16 cellular contexts compared by ENCODE assay signal in genomic region chrX:71143508-71143907, GRCh38. TPM values are rescaled to one million over a fixed set of nuclear protein-coding genes. Genes with fewer than 3 reads are reported as not detected.
A peak's percentile ranks its signal among the peaks of the same experiment; 100 is the strongest.
DNase-seq lines count a peak whose midpoint lies in the region; TF ChIP-seq lines count a peak whose summit lies in the region.
"Had no signal": no experiment of that assay in that cellular context is flagged by ENCODE, and none has a peak within 500 bp of the region (broad histone marks: within the 10 kb centered on the region; RNA-seq: fewer than 3 reads in every experiment).

No MANE protein-coding gene starts in this region.

- peak overlapping the region; percentile 34 for H3K27ac Mint-ChIP-seq in activated T-cell treated with anti-CD3 and anti-CD28 coated beads, Interleukin-2, amount 50 U/mL, for 24 hours
- H3K27ac Mint-ChIP-seq: activated T-helper 17 cell treated with anti-CD3 and anti-CD28 coated beads, Interleukin-2, amount 50 U/mL, for 72 hours had no signal

- intact Hi-C loops in transverse colon (cut with DNase I; ENCODE audit: low total_unique reads): no loop called here

- H3K4me3 ChIP-seq in neural cell (ENCODE audit: low read length) (peak overlapping the region; percentile 78), transverse colon (no peak overlapping the region)
- H3K4me3 ChIP-seq: A549, PC-9, spleen had no signal

- H2AFZ ChIP-seq in neural cell (ENCODE audit: low read depth, low read length): no peak overlapping the region
- H2AFZ ChIP-seq: PC-9 had no signal

- H3K79me2 ChIP-seq in neural cell (replicated peaks; ENCODE audit: insufficient read depth, low read length): peaks cover 26% of the 10 kb centered on the region

- no peaks in the 10 kb centered on the region for H3K27me3 ChIP-seq in neural cell (ENCODE audit: insufficient read depth, low read depth, low read length)
- no peaks in the 10 kb centered on the region for H3K27me3 ChIP-seq in transverse colon
- H3K27me3 ChIP-seq: spleen had no signal

- TF ChIP-seq RAD21 in neural cell (conservative IDR thresholded peaks at IDR 0.05): no peak

- 69% methylated on average over 6 of the region's 6 CpGs; no CpG with 5 or more reads in 1 of the 2 donors for WGBS in transverse colon (ENCODE audit: low coverage in 1 of 2), 2 donors

- in situ Hi-C loops in transverse colon (cut with MboI; ENCODE audit: low pct_ligation_motif_present in 1 of 4, low pct_unique_long_range_greater_than_20kb in 1 of 4, low sequenced_read_pairs in 3 of 4): no loop called here
- in situ Hi-C loops in KBM-7 (cut with MboI; ENCODE audit: low pct_unique_long_range_greater_than_20kb, low sequenced_read_pairs): no loop called here

- no peaks in the 10 kb centered on the region for H3K9me3 Mint-ChIP-seq in activated T-cell treated with anti-CD3 and anti-CD28 coated beads, Interleukin-2, amount 50 U/mL, for 24 hours
- H3K9me3 Mint-ChIP-seq: activated T-helper 17 cell treated with anti-CD3 and anti-CD28 coated beads, Interleukin-2, amount 50 U/mL, for 72 hours had no signal

- no peak overlapping the region for H3K9ac ChIP-seq in neural cell (ENCODE audit: low read length)

- TF ChIP-seq CTCF in neural cell (IDR thresholded peaks at IDR 0.05; ENCODE audit: poor library complexity, severe bottlenecking): no peak
- TF ChIP-seq CTCF in transverse colon (IDR thresholded peaks at IDR 0.05): no peak

- no peak for DNase-seq in activated T-cell treated with anti-CD3 and anti-CD28 coated beads, Interleukin-2, amount 50 U/mL, for 24 hours
- DNase-seq in activated T-cell treated with anti-CD3 and anti-CD28 coated beads for 4 hours: no peak
- peak; percentile 22 for DNase-seq in fibroblast of gingiva (ENCODE audit: low read depth)
- DNase-seq in transverse colon: peak; percentile 15
- DNase-seq in HK-2 (ENCODE audit: unreplicated experiment): no peak
- no peak for DNase-seq in KBM-7
- no peak for DNase-seq in NCI-H226
- DNase-seq: islet precursor cell, MM.1S, PC-9, spleen had no signal

- no peak for TF ChIP-seq POLR2A in transverse colon (IDR thresholded peaks at IDR 0.05)

- peaks cover 14% of the 10 kb centered on the region for H3K4me1 Mint-ChIP-seq in activated T-cell treated with anti-CD3 and anti-CD28 coated beads, Interleukin-2, amount 50 U/mL, for 24 hours (ENCODE audit: low read depth)

- H3K9me3 ChIP-seq in neural cell (ENCODE audit: low read length) (no peaks in the 10 kb centered on the region), transverse colon (no peaks in the 10 kb centered on the region)
- H3K9me3 ChIP-seq: A549, spleen had no signal

- H3K4me1 ChIP-seq in transverse colon: peaks cover 0 to 6% (median 5%) of the 10 kb centered on the region in 4 donors

- no peak overlapping the region for H3K4me2 ChIP-seq in neural cell (ENCODE audit: low read length)
- H3K4me2 ChIP-seq: A549, PC-9 had no signal

- H3K27ac ChIP-seq in neural cell (ENCODE audit: low read length): no peak overlapping the region
- no peak overlapping the region for H3K27ac ChIP-seq in transverse colon
- H3K27ac ChIP-seq: A549, PC-9, spleen had no signal

- no peaks in the 10 kb centered on the region for H3F3A ChIP-seq in neural cell (ENCODE audit: insufficient read depth, low read length, poor library complexity, severe bottlenecking)

- no peaks in the 10 kb centered on the region for H3K36me3 ChIP-seq in neural cell (ENCODE audit: insufficient read depth, low read length)
- H3K36me3 ChIP-seq in transverse colon: no peaks in the 10 kb centered on the region

- TF ChIP-seq EP300 in neural cell (conservative IDR thresholded peaks at IDR 0.05; ENCODE audit: poor library complexity, severe bottlenecking) (no peak), transverse colon (IDR thresholded peaks at IDR 0.05; ENCODE audit: low read depth) (no peak)

- peaks cover 27% of the 10 kb centered on the region for H3K27me3 Mint-ChIP-seq in activated T-cell treated with anti-CD3 and anti-CD28 coated beads, Interleukin-2, amount 50 U/mL, for 24 hours
- H3K27me3 Mint-ChIP-seq: activated T-helper 17 cell treated with anti-CD3 and anti-CD28 coated beads, Interleukin-2, amount 50 U/mL, for 72 hours had no signal

- H4K20me1 ChIP-seq in neural cell (ENCODE audit: insufficient read depth): no peaks in the 10 kb centered on the region

- no peak overlapping the region for H3K4me3 Mint-ChIP-seq in activated T-cell treated with anti-CD3 and anti-CD28 coated beads, Interleukin-2, amount 50 U/mL, for 24 hours
- H3K4me3 Mint-ChIP-seq: activated T-helper 17 cell treated with anti-CD3 and anti-CD28 coated beads, Interleukin-2, amount 50 U/mL, for 72 hours had no signal

- H3K36me3 Mint-ChIP-seq in activated T-cell treated with anti-CD3 and anti-CD28 coated beads, Interleukin-2, amount 50 U/mL, for 24 hours (ENCODE audit: low read depth): peaks cover 33% of the 10 kb centered on the region

- H3K9me2 ChIP-seq in neural cell (ENCODE audit: insufficient read depth, low read length): no peaks in the 10 kb centered on the region

TF ChIP-seq in neural cell, 6 proteins besides CTCF, POLR2A, EP300 and RAD21:
- no peak for TF ChIP-seq EZH2 (IDR thresholded peaks at IDR 0.05; ENCODE audit: borderline replicate concordance, insufficient read depth, low read length, poor library complexity, severe bottlenecking)
- TF ChIP-seq POLR2AphosphoS5 (IDR thresholded peaks at IDR 0.05): no peak
- no peak for TF ChIP-seq SMC3 (conservative IDR thresholded peaks at IDR 0.05; ENCODE audit: poor library complexity)
- TF ChIP-seq REST (IDR thresholded peaks at IDR 0.05; ENCODE audit: borderline replicate concordance): no peak
TF ChIP-seq in neural cell: peak in this region for 0.

RNA-seq across cellular contexts. Expression of gene NLGN3, which starts 1.1 kb away (rescaled TPM):
- polyA plus RNA-seq in neural cell: 11.7 and 20.0 TPM in 2 replicates
- 26.8 and 30.3 TPM in 2 replicates for polyA minus RNA-seq in neural cell
- 1 to 10 TPM in 1 of 4 donors, under 1 TPM in 2, not detected in 1; 0.40 to 1.1 (median 0.64) TPM for total RNA-seq in transverse colon

RNA-seq across cellular contexts. Expression of gene MED12, which starts 25.1 kb away (rescaled TPM):
- polyA plus RNA-seq in neural cell: 5.6 and 28.2 TPM in 2 replicates
- polyA minus RNA-seq in neural cell: 18.4 and 23.4 TPM in 2 replicates
- total RNA-seq in transverse colon: 10 to 100 TPM; 26.5 to 41.4 (median 40.0) TPM

RNA-seq across cellular contexts. Expression of gene IL2RG, which starts 32.1 kb away (rescaled TPM):
- polyA plus RNA-seq in neural cell: not detected in 2 replicates
- not detected in 2 replicates for polyA minus RNA-seq in neural cell
- total RNA-seq in transverse colon: 100 to 1,000 TPM in 1 of 4 donors, 10 to 100 TPM in 2, 1 to 10 TPM in 1; 3.8 to 231 (median 44.0) TPM
- total RNA-seq: PC-9 had no signal

RNA-seq across cellular contexts. Expression of gene CXorf65, which starts 37.0 kb away (rescaled TPM):
- not detected in 2 replicates for polyA plus RNA-seq in neural cell
- not detected in 2 replicates for polyA minus RNA-seq in neural cell
- not detected for total RNA-seq in transverse colon
- total RNA-seq: myocyte, PC-9, urinary bladder had no signal
- polyA plus RNA-seq: A549, urinary bladder had no signal

RNA-seq across cellular contexts. Expression of gene FOXO4, which starts 47.9 kb away (rescaled TPM):
- polyA plus RNA-seq in neural cell: 1.9 and 3.1 TPM in 2 replicates
- 1.2 and 1.4 TPM in 2 replicates for polyA minus RNA-seq in neural cell
- 100 to 1,000 TPM in 1 of 4 donors, 10 to 100 TPM in 3; 23.3 to 152 (median 35.4) TPM for total RNA-seq in transverse colon

Comparison
In these comparisons a context has a peak if more than half of its experiments do, and no peak if none do; other contexts are left out.
1. DNase-seq: peak in fibroblast of gingiva (single experiment) and transverse colon (single experiment); none in activated T-cell treated with anti-CD3 and anti-CD28 coated beads, Interleukin-2, amount 50 U/mL, for 24 hours (single experiment), activated T-cell treated with anti-CD3 and anti-CD28 coated beads for 4 hours (single experiment), HK-2 (single experiment), KBM-7 (single experiment) and NCI-H226 (single experiment).